26 cellular contexts compared by ENCODE assay signal in the genomic region with DNA sequence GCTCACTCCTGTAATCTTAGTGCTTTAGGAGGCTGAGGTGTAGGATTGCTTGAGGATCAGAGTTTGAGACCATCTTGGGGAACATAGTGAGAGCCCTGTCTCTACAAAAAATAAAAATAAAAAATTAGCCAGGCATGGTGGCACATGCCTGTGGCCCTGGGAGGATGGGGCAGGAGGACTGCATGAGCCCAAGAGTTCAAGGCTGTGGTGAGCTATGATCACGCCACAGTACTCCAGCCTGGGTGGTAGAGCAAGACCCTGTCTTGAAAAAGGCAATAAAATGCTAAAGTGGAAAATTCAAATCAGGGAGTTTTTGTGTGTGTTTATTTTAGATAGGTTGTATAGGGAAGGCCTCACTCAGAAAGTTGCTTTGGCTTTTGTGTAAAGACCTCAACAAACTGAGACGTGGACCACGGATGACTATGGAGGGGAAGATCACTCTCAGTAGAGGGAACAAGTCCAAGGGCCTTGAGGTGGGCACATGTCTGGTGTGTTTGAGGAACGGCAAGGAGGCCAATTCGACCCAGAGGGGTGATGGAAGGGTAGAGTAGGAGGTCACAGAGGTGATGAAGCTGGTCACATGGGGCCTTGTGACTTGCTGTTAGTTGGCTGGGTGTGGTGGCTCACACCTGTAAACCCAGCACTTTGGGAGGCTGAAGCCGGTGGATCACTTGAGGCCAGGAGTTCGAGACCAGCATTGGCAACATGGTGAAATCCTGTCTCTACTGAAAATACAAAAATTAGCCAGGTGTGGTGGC. TPM values are rescaled to one million over a fixed set of nuclear protein-coding genes. Genes with fewer than 3 reads are reported as not detected.
DNase-seq lines count a peak whose midpoint lies in the region; ATAC-seq, FAIRE-seq and TF ChIP-seq lines count a peak whose summit lies in the region.
"Had no signal": no experiment of that assay in that cellular context is flagged by ENCODE, and none has a peak within 500 bp of the region (broad histone marks: within the 10 kb centered on the region; RNA-seq: fewer than 3 reads in every experiment).

No MANE protein-coding gene starts in this region.

- H2BK20ac ChIP-seq in IMR-90 (ENCODE audit: low read depth, low read length) (peak overlapping the region; percentile 94), H1 (ENCODE audit: low read length) (peak overlapping the region; percentile 99)

- DNase-seq in activated naive CD8-positive, alpha-beta T cell treated with anti-CD3 and anti-CD28 coated beads, Interleukin-2, amount 50 U/mL, for 24 hours = no peak
- no peak for DNase-seq in activated naive CD8-positive, alpha-beta T cell treated with anti-CD3 and anti-CD28 coated beads for 36 hours
- DNase-seq in IMR-90 (no peak), H1 (ENCODE audit: low read depth in 1 of 2, low spot score in 2 of 2) (peak in 1 of 2 experiments; percentile 37), progenitor cell of endocrine pancreas (ENCODE audit: low spot score, unreplicated experiment) (no peak), COLO829 (ENCODE audit: low spot score) (no peak), CD1c-positive myeloid dendritic cell (ENCODE audit: extremely low spot score) (no peak)
- DNase-seq: activated CD4-positive, alpha-beta T cell treated with anti-CD3 and anti-CD28 coated beads, Interleukin-2, amount 50 U/mL, for 1 hour; activated naive CD4-positive, alpha-beta T cell; AML-193; body of pancreas; GOT3; mesendoderm; NCI-H1436 treated with DMSO at 0.1 percent for 48 hours; NCI-H345; SIG-M5; stimulated activated CD4-positive, alpha-beta T cell treated with anti-CD3 and anti-CD28 coated beads, Interleukin-4, amount 100 ng/mL, for 1 hour; SW 1271; T-helper 9 cell; tibial artery had no signal

- peak overlapping the region; percentile 38 for H3K4ac ChIP-seq in IMR-90 (ENCODE audit: low read depth, low read length)
- peak overlapping the region; percentile 55 for H3K4ac ChIP-seq in H1 (replicated peaks; ENCODE audit: insufficient read length, low read depth, low read length)

- POLR2A ChIA-PET in IMR-90 (lab: Charles Lee; ENCODE audit: unreplicated experiment) (no interaction called here), H1 (lab: Charles Lee; ENCODE audit: partially characterized antibody) (interaction anchor here (1.1 kb wide), 1 partner anchor 146 kb away, joined by 3 read pairs; no protein-coding TSS in a partner anchor)

- no peaks in the 10 kb centered on the region for H3K79me2 ChIP-seq in H1 (ENCODE audit: control insufficient read depth in 1 of 2, insufficient read depth in 2 of 2, low read length in 2 of 2)

- H4K5ac ChIP-seq in IMR-90 (ENCODE audit: low read depth, low read length) = peak overlapping the region; percentile 30; the same call in 1 of the 2 replicates
- H4K5ac ChIP-seq in H1 (ENCODE audit: insufficient read length, low read depth, low read length) = peak overlapping the region; percentile 12

- WGBS in IMR-90 (ENCODE audit: extremely low coverage in 2 of 2, insufficient read length in 1 of 2), 2 experiments = 100% methylated on average over 4 of the region's 7 CpGs; no CpG with 5 or more reads in 1 of the 2 experiments
- WGBS in H1 (ENCODE audit: extremely low coverage in 1 of 2, insufficient coverage in 1 of 2, insufficient read length in 1 of 2, insufficient replicate concordance in 2 of 2, low coverage in 1 of 2, low lambda C conversion rate in 2 of 2, missing lambda C conversion rate in 1 of 2), 2 experiments = 92% methylated on average over 7 of the region's 7 CpGs; no CpG with 5 or more reads in 1 of the 2 experiments

- H3K4me3 Mint-ChIP-seq in activated naive CD8-positive, alpha-beta T cell treated with anti-CD3 and anti-CD28 coated beads, Interleukin-2, amount 50 U/mL, for 24 hours = no peak overlapping the region
- H3K4me3 Mint-ChIP-seq in activated naive CD8-positive, alpha-beta T cell treated with anti-CD3 and anti-CD28 coated beads for 36 hours = no peak overlapping the region
- no peak overlapping the region for H3K4me3 Mint-ChIP-seq in progenitor cell of endocrine pancreas (ENCODE audit: low read depth)
- H3K4me3 Mint-ChIP-seq: central memory CD8-positive, alpha-beta T cell had no signal

- peaks cover 7% of the 10 kb centered on the region; the same call in 1 of the 2 replicates for H3K23me2 ChIP-seq in H1 (ENCODE audit: low read depth, low read length)

- H3K23ac ChIP-seq in IMR-90 (ENCODE audit: low read depth, low read length) (no peak overlapping the region), H1 (ENCODE audit: insufficient read length) (no peak overlapping the region)

- TF ChIP-seq RAD21 in IMR-90 (IDR thresholded peaks at IDR 0.05; ENCODE audit: low read length) = no peak
- no peak for TF ChIP-seq RAD21 in H1 (IDR thresholded peaks at IDR 0.05 in 1 of 2, conservative IDR thresholded peaks at IDR 0.05 in 1 of 2; ENCODE audit: low read depth in 2 of 2, low read length in 2 of 2)

- no peaks in the 10 kb centered on the region for H4K20me1 ChIP-seq in IMR-90 (ENCODE audit: insufficient read depth, low read length)
- H4K20me1 ChIP-seq in H1 (replicated peaks in 1 of 2; ENCODE audit: control insufficient read depth in 1 of 2, insufficient read depth in 2 of 2, low read length in 2 of 2) = no peaks in the 10 kb centered on the region

- no peak overlapping the region for H3K4me2 ChIP-seq in IMR-90 (ENCODE audit: low read depth, low read length)
- H3K4me2 ChIP-seq in H1 (ENCODE audit: insufficient read depth in 1 of 2, low read depth in 2 of 2, low read length in 2 of 2) = no peak overlapping the region

- peak overlapping the region; percentile 20 for H2AK9ac ChIP-seq in IMR-90 (replicated peaks; ENCODE audit: low read depth, low read length, poor library complexity)

- no peak overlapping the region for H3K4me3 ChIP-seq in IMR-90 (ENCODE audit: insufficient read depth, low read depth, low read length)
- H3K4me3 ChIP-seq in H1 (ENCODE audit: extremely low read depth in 1 of 4, insufficient read depth in 2 of 4, low read depth in 3 of 4, low read length in 4 of 4) = no peak overlapping the region
- H3K4me3 ChIP-seq: body of pancreas, tibial artery had no signal

- H3K27me3 ChIP-seq in IMR-90 (ENCODE audit: control insufficient read depth, insufficient read depth, low read length) = no peaks in the 10 kb centered on the region
- H3K27me3 ChIP-seq in H1 (replicated peaks in 1 of 4; ENCODE audit: control insufficient read depth in 3 of 4, extremely low read depth in 1 of 4, insufficient read depth in 3 of 4, low read length in 3 of 4) = peaks cover 0 to 2% (median 0%) of the 10 kb centered on the region in 4 experiments; a peak in 2 of 7 replicates
- H3K27me3 ChIP-seq: body of pancreas, tibial artery had no signal

- H3K56ac ChIP-seq in IMR-90 (ENCODE audit: extremely low read depth, insufficient read depth, low read length) (no peak overlapping the region), H1 (replicated peaks; ENCODE audit: insufficient read length, low read depth, low read length) (no peak overlapping the region)

- dilution Hi-C loops in IMR-90 (cut with HindIII; ENCODE audit: low sequenced_read_pairs, unreplicated experiment) = no loop called here

- H2BK15ac ChIP-seq in IMR-90 (ENCODE audit: low read depth, low read length) (peak overlapping the region; percentile 97; the same call in 2 of the 3 replicates), H1 (ENCODE audit: low read length) (0 out of 2 replicates have a peak overlapping the region, but pooled peaks have one; percentile 95)

- CTCF ChIA-PET in IMR-90 (lab: Yijun Ruan, JAX) (no interaction called here), H1 (lab: Charles Lee; ENCODE audit: partially characterized antibody) (interaction anchor here (0.7 to 9.7 kb wide), 4 partner anchors 10 to 182 kb away, joined by 3 to 130 read pairs (median 26); no protein-coding TSS in a partner anchor)

- H3K14ac ChIP-seq in IMR-90 (replicated peaks; ENCODE audit: low read depth, low read length) (peak overlapping the region; percentile 80), H1 (ENCODE audit: insufficient read length) (no peak overlapping the region)

- H2AK5ac ChIP-seq in IMR-90 (ENCODE audit: low read depth, low read length) = peak overlapping the region; percentile 94
- peak overlapping the region; percentile 28; the same call in 1 of the 2 replicates for H2AK5ac ChIP-seq in H1 (ENCODE audit: low read depth, low read length)

- in situ Hi-C loops in IMR-90 (cut with MboI; ENCODE audit: low sequenced_read_pairs) = loop anchor here (25.0 kb wide), 1 partner anchor 703 kb away; the partner anchor contains the start of gene ADM

- TF ChIP-seq POLR2A in IMR-90 (IDR thresholded peaks at IDR 0.05; ENCODE audit: low read depth, low read length) (no peak), H1 (IDR thresholded peaks at IDR 0.05; ENCODE audit: control extremely low read depth in 1 of 2, low read depth in 2 of 2, low read length in 2 of 2) (no peak)

- peaks cover 0 to 6% of the 10 kb centered on the region in 2 experiments; a peak in 2 of 4 replicates for H3K79me1 ChIP-seq in IMR-90 (ENCODE audit: low read depth in 1 of 2, low read length in 2 of 2)
- H3K79me1 ChIP-seq in H1 (ENCODE audit: low read depth, low read length) = no peaks in the 10 kb centered on the region

- no peaks in the 10 kb centered on the region for H3K9me3 Mint-ChIP-seq in activated naive CD8-positive, alpha-beta T cell treated with anti-CD3 and anti-CD28 coated beads, Interleukin-2, amount 50 U/mL, for 24 hours
- H3K9me3 Mint-ChIP-seq in activated naive CD8-positive, alpha-beta T cell treated with anti-CD3 and anti-CD28 coated beads for 36 hours = peaks cover 1% of the 10 kb centered on the region
- peaks cover 3% of the 10 kb centered on the region for H3K9me3 Mint-ChIP-seq in progenitor cell of endocrine pancreas (ENCODE audit: low read depth)
- H3K9me3 Mint-ChIP-seq: central memory CD8-positive, alpha-beta T cell had no signal

- intact Hi-C loops in IMR-90 (cut with micrococcal nuclease) = no loop called here

- H3K9ac ChIP-seq in IMR-90 (ENCODE audit: low read depth, low read length) = no peak overlapping the region
- no peak overlapping the region for H3K9ac ChIP-seq in H1 (replicated peaks in 1 of 4; ENCODE audit: extremely low read depth in 1 of 4, low read depth in 3 of 4, low read length in 3 of 4)

- peaks cover 37% of the 10 kb centered on the region for H3K4me1 Mint-ChIP-seq in activated naive CD8-positive, alpha-beta T cell treated with anti-CD3 and anti-CD28 coated beads, Interleukin-2, amount 50 U/mL, for 24 hours
- peaks cover 20% of the 10 kb centered on the region for H3K4me1 Mint-ChIP-seq in activated naive CD8-positive, alpha-beta T cell treated with anti-CD3 and anti-CD28 coated beads for 36 hours
- H3K4me1 Mint-ChIP-seq in progenitor cell of endocrine pancreas (ENCODE audit: low read depth) = peaks cover 22% of the 10 kb centered on the region

- H4K91ac ChIP-seq in IMR-90 (ENCODE audit: insufficient read depth, low read depth, low read length) (peak overlapping the region; percentile 63), H1 (replicated peaks; ENCODE audit: insufficient read length, low read length) (peak overlapping the region; percentile 96)

- H3K27ac Mint-ChIP-seq in activated naive CD8-positive, alpha-beta T cell treated with anti-CD3 and anti-CD28 coated beads, Interleukin-2, amount 50 U/mL, for 24 hours = peak overlapping the region; percentile 1
- no peak overlapping the region for H3K27ac Mint-ChIP-seq in activated naive CD8-positive, alpha-beta T cell treated with anti-CD3 and anti-CD28 coated beads for 36 hours
- peak overlapping the region; percentile 89 for H3K27ac Mint-ChIP-seq in progenitor cell of endocrine pancreas

- H3K27me3 Mint-ChIP-seq in activated naive CD8-positive, alpha-beta T cell treated with anti-CD3 and anti-CD28 coated beads, Interleukin-2, amount 50 U/mL, for 24 hours = peaks cover 3% of the 10 kb centered on the region
- H3K27me3 Mint-ChIP-seq in activated naive CD8-positive, alpha-beta T cell treated with anti-CD3 and anti-CD28 coated beads for 36 hours = no peaks in the 10 kb centered on the region
- H3K27me3 Mint-ChIP-seq in progenitor cell of endocrine pancreas = no peaks in the 10 kb centered on the region
- H3K27me3 Mint-ChIP-seq: central memory CD8-positive, alpha-beta T cell had no signal

- no peak for ATAC-seq in activated naive CD8-positive, alpha-beta T cell treated with anti-CD3 and anti-CD28 coated beads, Interleukin-2, amount 50 U/mL, for 24 hours
- ATAC-seq in IMR-90 (ENCODE audit: low read depth) (no peak), HG03095 (IDR thresholded peaks at IDR 0.05; ENCODE audit: unreplicated experiment) (no peak)
- ATAC-seq: body of pancreas, left lobe of liver had no signal

- no peaks in the 10 kb centered on the region for H3K36me3 Mint-ChIP-seq in activated naive CD8-positive, alpha-beta T cell treated with anti-CD3 and anti-CD28 coated beads, Interleukin-2, amount 50 U/mL, for 24 hours (ENCODE audit: low read depth)
- H3K36me3 Mint-ChIP-seq in activated naive CD8-positive, alpha-beta T cell treated with anti-CD3 and anti-CD28 coated beads for 36 hours = peaks cover 1% of the 10 kb centered on the region
- H3K36me3 Mint-ChIP-seq in progenitor cell of endocrine pancreas (ENCODE audit: insufficient read depth) = no peaks in the 10 kb centered on the region

- H3K9me3 ChIP-seq in IMR-90 (ENCODE audit: control insufficient read depth, insufficient read depth, low read length) = no peaks in the 10 kb centered on the region
- no peaks in the 10 kb centered on the region for H3K9me3 ChIP-seq in H1 (ENCODE audit: insufficient read depth in 2 of 2, low read depth in 1 of 2, low read length in 1 of 2)
- H3K9me3 ChIP-seq: body of pancreas, tibial artery had no signal

- no peak overlapping the region for H3K27ac ChIP-seq in IMR-90 (ENCODE audit: insufficient read depth, low read length)
- H3K27ac ChIP-seq in H1 (ENCODE audit: low read depth, low read length) = no peak overlapping the region
- H3K27ac ChIP-seq: body of pancreas, tibial artery had no signal

- peak overlapping the region; percentile 98 for H2BK12ac ChIP-seq in H1 (ENCODE audit: low read depth, low read length)

- H2AFZ ChIP-seq in IMR-90 (replicated peaks; ENCODE audit: low read length, poor library complexity) (no peak overlapping the region), H1 (ENCODE audit: low read length) (no peak overlapping the region)

- H2BK120ac ChIP-seq in IMR-90 (ENCODE audit: low read depth, low read length) (peak overlapping the region; percentile 90), H1 (replicated peaks; ENCODE audit: low read depth, low read length) (peak overlapping the region; percentile 94)

- H3K36me3 ChIP-seq in IMR-90 (ENCODE audit: control insufficient read depth, insufficient read depth, low read length) (no peaks in the 10 kb centered on the region), H1 (ENCODE audit: control insufficient read depth in 2 of 4, insufficient read depth in 4 of 4, low read length in 3 of 4) (no peaks in the 10 kb centered on the region)
- H3K36me3 ChIP-seq: tibial artery had no signal

- BruUV-seq in IMR-90 (replicated peaks; lab: Mats Ljungman, UMichigan) = no TSS peak

- peaks cover 8% of the 10 kb centered on the region for H3K4me1 ChIP-seq in IMR-90 (ENCODE audit: control insufficient read depth, insufficient read depth, low read length)
- peaks cover 0 to 8% (median 4%) of the 10 kb centered on the region in 4 experiments; a peak in 6 of 7 replicates for H3K4me1 ChIP-seq in H1 (replicated peaks in 1 of 4; ENCODE audit: control insufficient read depth in 3 of 4, insufficient read depth in 4 of 4, low read length in 3 of 4)

- no peak for FAIRE-seq in H1 (lab: Jason Lieb, UNC)
- FAIRE-seq: G401.6, islet of Langerhans, RCC 7860 had no signal

- peaks cover 9% of the 10 kb centered on the region for H3K9me1 ChIP-seq in IMR-90 (ENCODE audit: insufficient read depth, low read length)

- peak overlapping the region in 1 of 2 experiments; percentile 71; a peak in 1 of 4 replicates for H4K8ac ChIP-seq in IMR-90 (ENCODE audit: low read depth in 2 of 2, low read length in 2 of 2)
- 0 out of 2 replicates have a peak overlapping the region, but pooled peaks have one; percentile 9 for H4K8ac ChIP-seq in H1 (ENCODE audit: extremely low read depth, insufficient read depth, low read length)

- no peak for TF ChIP-seq EP300 in H1 (IDR thresholded peaks at IDR 0.05; ENCODE audit: borderline replicate concordance in 1 of 2, low read depth in 2 of 2, low read length in 2 of 2)

- H2BK5ac ChIP-seq in IMR-90 (ENCODE audit: low read depth, low read length, poor library complexity, severe bottlenecking) = peak overlapping the region; percentile 51
- H2BK5ac ChIP-seq in H1 (ENCODE audit: low read depth, low read length) = peak overlapping the region; percentile 82; the same call in 1 of the 2 replicates

- TF ChIP-seq CTCF in IMR-90 (conservative IDR thresholded peaks at IDR 0.05; ENCODE audit: low read depth, low read length) = no peak
- no peak for TF ChIP-seq CTCF in H1 (IDR thresholded peaks at IDR 0.05; ENCODE audit: control extremely low read depth in 1 of 3, insufficient read depth in 1 of 3, low read depth in 1 of 3, low read length in 3 of 3)
- TF ChIP-seq CTCF in progenitor cell of endocrine pancreas (IDR thresholded peaks at IDR 0.05; ENCODE audit: unreplicated experiment) = no peak

- H3K18ac ChIP-seq in IMR-90 (ENCODE audit: low read depth, low read length) (peak overlapping the region; percentile 18; the same call in 1 of the 2 replicates), H1 (ENCODE audit: extremely low read depth, low read length) (no peak overlapping the region; the same call in 1 of the 2 replicates)

RNA-seq across cellular contexts. Expression of gene WEE1, which starts 35.7 kb away (rescaled TPM):
- total RNA-seq in activated naive CD8-positive, alpha-beta T cell treated with anti-CD3 and anti-CD28 coated beads for 36 hours = 10 to 100 TPM; 46.8 to 47.5 TPM
- total RNA-seq in IMR-90 (2012; rRNA removed) = 29.2 and 45.5 TPM in 2 replicates
- 20.2 and 26.5 TPM in 2 replicates for polyA plus RNA-seq in IMR-90 (2012; rRNA removed)
- 3.7 and 5.6 TPM in 2 replicates for polyA plus RNA-seq in IMR-90 (2012; cell fraction: cytosol; rRNA removed)
- 10.9 and 83.2 TPM in 2 replicates for polyA plus RNA-seq in IMR-90 (2012; cell fraction: nucleus; rRNA removed; ENCODE audit: low replicate concordance)
- 115 and 120 TPM in 2 replicates for total RNA-seq in H1 (2021; fragmentation: NEBNext Ultra II Directional; extraction: Animal tissue kit (Norgen Biotek cat#: 25700))
- 22.6 and 40.8 TPM in 2 replicates for polyA plus RNA-seq in H1 (2011; rRNA removed)
- 49.2 TPM for polyA plus RNA-seq in H1 (2011; cell fraction: cytosol; rRNA removed)
- polyA plus RNA-seq in H1 (2011; cell fraction: nucleus; rRNA removed) = 21.5 TPM
- 55.4 to 89.1 TPM (median 63.7 TPM) in 4 replicates for polyA plus RNA-seq in H1 (2012, experiment 1 of 2)
- 19.5 TPM for polyA plus RNA-seq in H1 (2012, experiment 2 of 2)
- polyA plus RNA-seq in H1 (2013, experiment 1 of 2) = 55.2 TPM
- polyA plus RNA-seq in H1 (2013, experiment 2 of 2) = 53.3 TPM
- 48.9 and 53.0 TPM in 2 replicates for polyA minus RNA-seq in H1 (2011; rRNA and poly(A)+ RNA removed)
- 37.4 TPM for polyA minus RNA-seq in H1 (2011; cell fraction: cytosol; rRNA and poly(A)+ RNA removed)
- 91.8 TPM for polyA minus RNA-seq in H1 (2011; cell fraction: nucleus; rRNA and poly(A)+ RNA removed)
- total RNA-seq in progenitor cell of endocrine pancreas = 154 and 179 TPM in 2 replicates

RNA-seq across cellular contexts. Expression of gene SWAP70, which starts 54.7 kb away (rescaled TPM):
- 10 to 100 TPM; 10.0 to 10.9 TPM for total RNA-seq in activated naive CD8-positive, alpha-beta T cell treated with anti-CD3 and anti-CD28 coated beads for 36 hours
- 19.9 and 28.9 TPM in 2 replicates for total RNA-seq in IMR-90 (2012; rRNA removed)
- polyA plus RNA-seq in IMR-90 (2012; rRNA removed) = 12.6 and 15.5 TPM in 2 replicates
- 4.8 and 7.0 TPM in 2 replicates for polyA plus RNA-seq in IMR-90 (2012; cell fraction: cytosol; rRNA removed)
- polyA plus RNA-seq in IMR-90 (2012; cell fraction: nucleus; rRNA removed; ENCODE audit: low replicate concordance) = 2.0 and 11.4 TPM in 2 replicates
- 37.5 TPM in 2 replicates for total RNA-seq in H1 (2021; fragmentation: NEBNext Ultra II Directional; extraction: Animal tissue kit (Norgen Biotek cat#: 25700))
- polyA plus RNA-seq in H1 (2011; rRNA removed) = 9.8 and 14.8 TPM in 2 replicates
- 17.2 TPM for polyA plus RNA-seq in H1 (2011; cell fraction: cytosol; rRNA removed)
- 5.7 TPM for polyA plus RNA-seq in H1 (2011; cell fraction: nucleus; rRNA removed)
- polyA plus RNA-seq in H1 (2012, experiment 1 of 2) = 20.1 to 31.4 TPM (median 23.6 TPM) in 4 replicates
- 1.9 TPM for polyA plus RNA-seq in H1 (2012, experiment 2 of 2)
- polyA plus RNA-seq in H1 (2013, experiment 1 of 2) = 23.1 TPM
- 23.0 TPM for polyA plus RNA-seq in H1 (2013, experiment 2 of 2)
- 20.3 and 20.4 TPM in 2 replicates for polyA minus RNA-seq in H1 (2011; rRNA and poly(A)+ RNA removed)
- polyA minus RNA-seq in H1 (2011; cell fraction: cytosol; rRNA and poly(A)+ RNA removed) = 16.1 TPM
- 18.2 TPM for polyA minus RNA-seq in H1 (2011; cell fraction: nucleus; rRNA and poly(A)+ RNA removed)
- total RNA-seq in progenitor cell of endocrine pancreas = 18.9 and 19.1 TPM in 2 replicates
